9 cellular contexts compared by ENCODE assay signal in genomic region chr1:32274646-32275340, GRCh38. TPM values are rescaled to one million over a fixed set of nuclear protein-coding genes. Genes with fewer than 3 reads are reported as not detected.
DNase-seq lines count a peak whose midpoint lies in the region; ATAC-seq, FAIRE-seq and TF ChIP-seq lines count a peak whose summit lies in the region.
"Had no signal": no experiment of that assay in that cellular context is flagged by ENCODE, and none has a peak within 500 bp of the region (broad histone marks: within the 10 kb centered on the region; RNA-seq: fewer than 3 reads in every experiment).

No MANE protein-coding gene starts in this region.

- H3K9ac ChIP-seq in MM.1S (ENCODE audit: low read length), result no peak overlapping the region

- no peaks in the 10 kb centered on the region for H3K27me3 ChIP-seq in CD4-positive, alpha-beta memory T cell (ENCODE audit: insufficient read depth, low read length)
- H3K27me3 ChIP-seq in iPS DF 6.9 (ENCODE audit: control insufficient read depth, insufficient read depth, low read length) (no peaks in the 10 kb centered on the region), MM.1S (replicated peaks; ENCODE audit: insufficient read depth, low read length) (no peaks in the 10 kb centered on the region)

- H3K4me3 ChIP-seq in CD4-positive, alpha-beta memory T cell (ENCODE audit: low read length in 2 of 2), result peak overlapping the region in 1 of 2 donors; percentile 36
- H3K4me3 ChIP-seq in iPS DF 6.9 (ENCODE audit: low read length), result peak overlapping the region; percentile 4; the same call in 1 of the 2 replicates
- H3K4me3 ChIP-seq in MM.1S (ENCODE audit: low read length), result no peak overlapping the region

- no peaks in the 10 kb centered on the region for H3K9me2 ChIP-seq in MM.1S (replicated peaks; ENCODE audit: insufficient read depth, low read length)

- peaks cover 43 to 58% (median 47%) of the 10 kb centered on the region in 4 donors for H3K4me1 Mint-ChIP-seq in CD4-positive, alpha-beta memory T cell

- POLR2A ChIA-PET in CD4-positive, alpha-beta memory T cell (lab: Charles Lee; ENCODE audit: partially characterized antibody), result interaction anchor here (0.5 to 9.8 kb wide), 17 partner anchors 8 to 448 kb away, joined by 3 to 199 read pairs (median 5); partner anchors contain the start of genes CCDC28B, FAM167B, HDAC1 and LCK

- peaks cover 57% of the 10 kb centered on the region for H3K36me3 ChIP-seq in CD4-positive, alpha-beta memory T cell (ENCODE audit: insufficient read depth, low read length)
- peaks cover 64% of the 10 kb centered on the region for H3K36me3 ChIP-seq in KOPT-K1 (ENCODE audit: insufficient read depth, low read length)
- H3K36me3 ChIP-seq in iPS DF 6.9 (ENCODE audit: control insufficient read depth, insufficient read depth, low read length), result peaks cover 8% of the 10 kb centered on the region; the same call in 1 of the 2 replicates
- no peaks in the 10 kb centered on the region for H3K36me3 ChIP-seq in MM.1S (replicated peaks; ENCODE audit: insufficient read depth, low read length)

- CTCF ChIA-PET in CD4-positive, alpha-beta memory T cell (lab: Charles Lee; ENCODE audit: partially characterized antibody), result interaction anchor here (1.3 to 2.1 kb wide), 4 partner anchors 24 to 59 kb away, joined by 6 to 12 read pairs (median 7); partner anchors contain the start of gene LCK

- H3K27me3 Mint-ChIP-seq in CD4-positive, alpha-beta memory T cell, result no peaks in the 10 kb centered on the region

- H4K20me1 ChIP-seq in MM.1S (ENCODE audit: insufficient read depth, low read length), result no peaks in the 10 kb centered on the region

- FAIRE-seq in GM19239 (lab: Jason Lieb, UNC), result no peak
- FAIRE-seq: GM12892 had no signal

- WGBS in iPS DF 6.9 (ENCODE audit: insufficient coverage, insufficient read length), result no CpG with 5 or more reads among the region's 31 CpGs

- no peaks in the 10 kb centered on the region for H3K9me3 ChIP-seq in CD4-positive, alpha-beta memory T cell (ENCODE audit: control insufficient read depth in 1 of 2, low read length in 2 of 2)
- H3K9me3 ChIP-seq in KOPT-K1 (ENCODE audit: insufficient read depth, low read length, poor library complexity, severe bottlenecking), result no peaks in the 10 kb centered on the region
- no peaks in the 10 kb centered on the region for H3K9me3 ChIP-seq in iPS DF 6.9 (ENCODE audit: control insufficient read depth, insufficient read depth, low read length)
- H3K9me3 ChIP-seq in MM.1S (replicated peaks; ENCODE audit: insufficient read depth, low read length), result no peaks in the 10 kb centered on the region

- H3K27ac ChIP-seq in CD4-positive, alpha-beta memory T cell (ENCODE audit: low read depth, low read length), result peak overlapping the region; percentile 62
- H3K27ac ChIP-seq in KOPT-K1 (ENCODE audit: low read depth, low read length, poor library complexity, severe bottlenecking) (peak overlapping the region; percentile 99), iPS DF 6.9 (ENCODE audit: low read length) (no peak overlapping the region), MM.1S (ENCODE audit: low read length) (no peak overlapping the region)

- no peaks in the 10 kb centered on the region for H3F3A ChIP-seq in MM.1S (ENCODE audit: insufficient read depth, low read length)

- H3K36me3 Mint-ChIP-seq in CD4-positive, alpha-beta memory T cell, result peaks cover 43 to 79% of the 10 kb centered on the region in 2 donors

- intact Hi-C loops in CD4-positive, alpha-beta memory T cell (cut with micrococcal nuclease), result loop anchor here (1.0 kb wide), 1 partner anchor 17 kb away; no protein-coding TSS in a partner anchor

- H3K4me1 ChIP-seq in CD4-positive, alpha-beta memory T cell (ENCODE audit: insufficient read depth, low read length), result peaks cover 50% of the 10 kb centered on the region
- H3K4me1 ChIP-seq in iPS DF 6.9 (ENCODE audit: control insufficient read depth, insufficient read depth, low read length), result peaks cover 7% of the 10 kb centered on the region
- no peaks in the 10 kb centered on the region for H3K4me1 ChIP-seq in MM.1S (ENCODE audit: low read length)

- H3K4me2 ChIP-seq in MM.1S (ENCODE audit: low read depth, low read length), result no peak overlapping the region

- peak overlapping the region; percentile 53 to 100 (median 96) for H3K27ac Mint-ChIP-seq in CD4-positive, alpha-beta memory T cell

- peak overlapping the region in 7 of 8 donors; percentile 52 to 89 (median 82) for H3K4me3 Mint-ChIP-seq in CD4-positive, alpha-beta memory T cell

- no peak overlapping the region for H2AFZ ChIP-seq in MM.1S (ENCODE audit: low read length)

- ATAC-seq in GM19463 (IDR thresholded peaks at IDR 0.05; ENCODE audit: unreplicated experiment), result no peak

- DNase-seq in CD4-positive, alpha-beta memory T cell, result no peak
- DNase-seq in iPS DF 6.9 (ENCODE audit: low read depth, low spot score), result no peak
- DNase-seq in GM19239 (ENCODE audit: insufficient read length, low spot score), result no peak
- DNase-seq in MM.1S, result no peak
- DNase-seq: activated effector memory CD4-positive, alpha-beta T cell treated with Interleukin-2 at 50 U/mL for 16 hours; NCI-H1436 treated with DMSO at 0.1 percent for 48 hours had no signal

- peaks cover 0 to 3% (median 0%) of the 10 kb centered on the region in 8 donors for H3K9me3 Mint-ChIP-seq in CD4-positive, alpha-beta memory T cell

- TF ChIP-seq CTCF in MM.1S (IDR thresholded peaks at IDR 0.05; ENCODE audit: low read length), result no peak

- no peaks in the 10 kb centered on the region for H3K79me2 ChIP-seq in MM.1S (ENCODE audit: low read length)

RNA-seq across cellular contexts. Expression of gene HDAC1, which starts 17.1 kb away (rescaled TPM):
- 100 to 1,000 TPM; 174 to 190 TPM for total RNA-seq in CD4-positive, alpha-beta memory T cell
- 100 to 1,000 TPM; 169 to 185 TPM for polyA plus RNA-seq in CD4-positive, alpha-beta memory T cell

RNA-seq across cellular contexts. Expression of gene LCK, which starts 23.7 kb away (rescaled TPM):
- 100 to 1,000 TPM; 431 to 436 TPM for total RNA-seq in CD4-positive, alpha-beta memory T cell
- polyA plus RNA-seq in CD4-positive, alpha-beta memory T cell, result 1,000 to 10,000 TPM in 1 of 2 donors, 100 to 1,000 TPM in 1; 779 to 1,233 TPM

RNA-seq across cellular contexts. Expression of gene FAM167B, which starts 27.8 kb away (rescaled TPM):
- 1 to 10 TPM in 1 of 2 experiments, under 1 TPM in 1; 0.50 to 1.2 TPM for total RNA-seq in CD4-positive, alpha-beta memory T cell
- polyA plus RNA-seq in CD4-positive, alpha-beta memory T cell, result not detected

RNA-seq across cellular contexts. Expression of gene EIF3I, which starts 52.6 kb away (rescaled TPM):
- total RNA-seq in CD4-positive, alpha-beta memory T cell, result 10 to 100 TPM; 78.3 to 85.3 TPM
- polyA plus RNA-seq in CD4-positive, alpha-beta memory T cell, result 100 to 1,000 TPM; 165 to 248 TPM

RNA-seq across cellular contexts. Expression of gene TMEM234, which starts 52.6 kb away (rescaled TPM):
- 10 to 100 TPM; 27.1 to 30.7 TPM for total RNA-seq in CD4-positive, alpha-beta memory T cell
- polyA plus RNA-seq in CD4-positive, alpha-beta memory T cell, result 1 to 10 TPM; 5.1 to 6.1 TPM

Comparison
In these comparisons a context has a peak if more than half of its experiments do, and no peak if none do; other contexts are left out.
1. H3K27ac ChIP-seq: peak in CD4-positive, alpha-beta memory T cell (single experiment) and KOPT-K1 (single experiment); none in iPS DF 6.9 (single experiment) and MM.1S (single experiment).